In genomic region chr4:83010111-83010521, GRCh38 we compare ENCODE assay signal across 8 cellular contexts. TPM values are rescaled to one million over a fixed set of nuclear protein-coding genes. Genes with fewer than 3 reads are reported as not detected.
DNase-seq lines count a peak whose midpoint lies in the region; ATAC-seq and TF ChIP-seq lines count a peak whose summit lies in the region.

No MANE protein-coding gene starts in this region.

- H3K4me3 ChIP-seq in CD4-positive, alpha-beta memory T cell (ENCODE audit: low read length in 2 of 2): peak overlapping the region; percentile 74 to 80
- H3K4me3 ChIP-seq in HUES6 (ENCODE audit: low read depth, low read length) (peak overlapping the region; percentile 93), skeletal muscle cell (ENCODE audit: low read depth, low read length) (peak overlapping the region; percentile 86)

- H3K36me3 Mint-ChIP-seq in CD4-positive, alpha-beta memory T cell: peaks cover 0 to 21% of the 10 kb centered on the region in 2 donors
- no peaks in the 10 kb centered on the region for H3K36me3 Mint-ChIP-seq in activated T-helper 17 cell treated with anti-CD3 and anti-CD28 coated beads, Interleukin-2, amount 50 U/mL, for 72 hours (ENCODE audit: low read depth)
- H3K36me3 Mint-ChIP-seq in glutamatergic neuron (ENCODE audit: unreplicated experiment): no peaks in the 10 kb centered on the region

- CTCF ChIA-PET in CD4-positive, alpha-beta memory T cell (lab: Charles Lee; ENCODE audit: partially characterized antibody): interaction anchor here (0.7 to 3.6 kb wide), 4 partner anchors 21 to 110 kb away, joined by 3 to 24 read pairs (median 8); partner anchors contain the start of genes COPS4 and THAP9

- H3K4me1 Mint-ChIP-seq in CD4-positive, alpha-beta memory T cell: peaks cover 44 to 72% (median 52%) of the 10 kb centered on the region in 4 donors
- H3K4me1 Mint-ChIP-seq in activated T-helper 17 cell treated with anti-CD3 and anti-CD28 coated beads, Interleukin-2, amount 50 U/mL, for 72 hours: peaks cover 29% of the 10 kb centered on the region
- H3K4me1 Mint-ChIP-seq in glutamatergic neuron (ENCODE audit: low read depth, unreplicated experiment): peaks cover 16% of the 10 kb centered on the region

- H3K27me3 ChIP-seq in CD4-positive, alpha-beta memory T cell (ENCODE audit: insufficient read depth, low read length): no peaks in the 10 kb centered on the region
- peaks cover 13% of the 10 kb centered on the region; the same call in 1 of the 2 replicates for H3K27me3 ChIP-seq in HUES6 (ENCODE audit: control insufficient read depth, insufficient read depth, low read length)

- peak overlapping the region; percentile 87 to 99 (median 98) for H3K27ac Mint-ChIP-seq in CD4-positive, alpha-beta memory T cell
- peak overlapping the region; percentile 94 for H3K27ac Mint-ChIP-seq in activated T-helper 17 cell treated with anti-CD3 and anti-CD28 coated beads, Interleukin-2, amount 50 U/mL, for 72 hours
- H3K27ac Mint-ChIP-seq in glutamatergic neuron (ENCODE audit: unreplicated experiment): peak overlapping the region; percentile 89

- peak overlapping the region; percentile 89 for H3K27ac ChIP-seq in CD4-positive, alpha-beta memory T cell (ENCODE audit: low read depth, low read length)
- peak overlapping the region; percentile 71; the same call in 1 of the 2 replicates for H3K27ac ChIP-seq in HUES6 (ENCODE audit: low read depth, low read length)

- peaks cover 61% of the 10 kb centered on the region for H3K4me1 ChIP-seq in CD4-positive, alpha-beta memory T cell (ENCODE audit: insufficient read depth, low read length)
- peaks cover 8% of the 10 kb centered on the region for H3K4me1 ChIP-seq in HUES6 (ENCODE audit: control insufficient read depth, insufficient read depth, low read length)

- intact Hi-C loops in CD4-positive, alpha-beta memory T cell (cut with micrococcal nuclease): loop anchor here (1.0 to 2.0 kb wide), 3 partner anchors 119 to 725 kb away; partner anchors contain the start of genes HELQ and SEC31A

- no peaks in the 10 kb centered on the region for H3K9me3 ChIP-seq in CD4-positive, alpha-beta memory T cell (ENCODE audit: control insufficient read depth in 1 of 2, low read length in 2 of 2)
- no peaks in the 10 kb centered on the region for H3K9me3 ChIP-seq in HUES6 (ENCODE audit: control insufficient read depth, insufficient read depth, low read depth, low read length)

- POLR2A ChIA-PET in CD4-positive, alpha-beta memory T cell (lab: Charles Lee; ENCODE audit: partially characterized antibody): interaction anchor here (1.0 to 5.5 kb wide), 10 partner anchors 17 to 581 kb away, joined by 3 to 120 read pairs (median 6); partner anchors contain the start of genes COPS4, HELQ, HNRNPDL and THAP9

- peak overlapping the region; percentile 96 to 98 (median 96) for H3K4me3 Mint-ChIP-seq in CD4-positive, alpha-beta memory T cell
- peak overlapping the region; percentile 94 for H3K4me3 Mint-ChIP-seq in activated T-helper 17 cell treated with anti-CD3 and anti-CD28 coated beads, Interleukin-2, amount 50 U/mL, for 72 hours
- peak overlapping the region; percentile 81 for H3K4me3 Mint-ChIP-seq in glutamatergic neuron (ENCODE audit: unreplicated experiment)

- DNase-seq in CD4-positive, alpha-beta memory T cell: peak in 2 of 5 donors; percentile 32 to 34
- DNase-seq in glutamatergic neuron: no peak
- DNase-seq in skeletal muscle cell (ENCODE audit: low read depth): no peak
- no peak for DNase-seq in activated effector memory CD4-positive, alpha-beta T cell treated with anti-CD3 and anti-CD28 coated beads, Interleukin-2, amount 50 U/mL, for 16 hours
- DNase-seq in stimulated activated CD4-positive, alpha-beta T cell treated with anti-CD3 and anti-CD28 coated beads, Interleukin-4, amount 100 ng/mL, for 1 hour: no peak

- H3K9me3 Mint-ChIP-seq in CD4-positive, alpha-beta memory T cell: peaks cover 0 to 7% (median 0%) of the 10 kb centered on the region in 8 donors
- H3K9me3 Mint-ChIP-seq in activated T-helper 17 cell treated with anti-CD3 and anti-CD28 coated beads, Interleukin-2, amount 50 U/mL, for 72 hours: no peaks in the 10 kb centered on the region
- H3K9me3 Mint-ChIP-seq in glutamatergic neuron (ENCODE audit: unreplicated experiment): peaks cover 7% of the 10 kb centered on the region

- ATAC-seq in activated T-helper 17 cell treated with anti-CD3 and anti-CD28 coated beads, Interleukin-2, amount 50 U/mL, for 72 hours (replicated peaks): peak; percentile 1
- no peak for ATAC-seq in GM18907 (IDR thresholded peaks at IDR 0.05; ENCODE audit: unreplicated experiment)

- peak overlapping the region; percentile 88 for H3K9ac ChIP-seq in HUES6 (ENCODE audit: low read length)

- no peak for TF ChIP-seq CTCF in glutamatergic neuron (IDR thresholded peaks at IDR 0.05; ENCODE audit: partially characterized antibody, unreplicated experiment)

- H3K36me3 ChIP-seq in CD4-positive, alpha-beta memory T cell (ENCODE audit: insufficient read depth, low read length): no peaks in the 10 kb centered on the region
- H3K36me3 ChIP-seq in HUES6 (ENCODE audit: control insufficient read depth, insufficient read depth, low read length): no peaks in the 10 kb centered on the region

- H3K27me3 Mint-ChIP-seq in CD4-positive, alpha-beta memory T cell: no peaks in the 10 kb centered on the region
- H3K27me3 Mint-ChIP-seq in activated T-helper 17 cell treated with anti-CD3 and anti-CD28 coated beads, Interleukin-2, amount 50 U/mL, for 72 hours: no peaks in the 10 kb centered on the region
- peaks cover 1% of the 10 kb centered on the region for H3K27me3 Mint-ChIP-seq in glutamatergic neuron (ENCODE audit: unreplicated experiment)

RNA-seq across cellular contexts. Expression of gene LIN54, which starts 0.5 kb away (rescaled TPM):
- 10 to 100 TPM; 19.2 to 21.7 TPM for total RNA-seq in CD4-positive, alpha-beta memory T cell
- 10 to 100 TPM in 1 of 2 donors, 1 to 10 TPM in 1; 7.6 to 11.8 TPM for polyA plus RNA-seq in CD4-positive, alpha-beta memory T cell
- 10 to 100 TPM; 19.3 to 20.4 TPM for total RNA-seq in activated T-helper 17 cell treated with anti-CD3 and anti-CD28 coated beads, Interleukin-2, amount 50 U/mL, for 72 hours
- 10.9 TPM for total RNA-seq in glutamatergic neuron (ENCODE audit: unreplicated experiment)

RNA-seq across cellular contexts. Expression of gene COPS4, which starts 24.9 kb away (rescaled TPM):
- 10 to 100 TPM; 24.6 to 26.1 TPM for total RNA-seq in CD4-positive, alpha-beta memory T cell
- 10 to 100 TPM; 69.8 to 91.2 TPM for polyA plus RNA-seq in CD4-positive, alpha-beta memory T cell
- total RNA-seq in activated T-helper 17 cell treated with anti-CD3 and anti-CD28 coated beads, Interleukin-2, amount 50 U/mL, for 72 hours: 10 to 100 TPM; 18.6 to 24.4 TPM
- 35.2 TPM for total RNA-seq in glutamatergic neuron (ENCODE audit: unreplicated experiment)
